23 cellular contexts compared by ENCODE assay signal in genomic region chrX:68989456-68989855, GRCh38.
DNase-seq lines count a peak whose midpoint lies in the region; ATAC-seq and TF ChIP-seq lines count a peak whose summit lies in the region.
"Had no signal": no experiment of that assay in that cellular context is flagged by ENCODE, and none has a peak within 500 bp of the region (broad histone marks: within the 10 kb centered on the region; RNA-seq: fewer than 3 reads in every experiment).

No MANE protein-coding gene starts in this region.

- H4K8ac ChIP-seq in mesenchymal stem cell (ENCODE audit: low read length): peak overlapping the region; percentile 47

- H3K27me3 ChIP-seq in body of pancreas: no peaks in the 10 kb centered on the region
- H3K27me3 ChIP-seq in mesenchymal stem cell (ENCODE audit: control insufficient read depth in 1 of 2, insufficient read depth in 1 of 2, low read length in 2 of 2): peaks cover 0 to 85% of the 10 kb centered on the region in 2 experiments
- no peaks in the 10 kb centered on the region for H3K27me3 ChIP-seq in rectal smooth muscle tissue (ENCODE audit: control insufficient read depth, insufficient read depth, low read length)
- H3K27me3 ChIP-seq in SJCRH30: no peaks in the 10 kb centered on the region

- H3K79me1 ChIP-seq in mesenchymal stem cell (replicated peaks; ENCODE audit: low read length, poor library complexity, severe bottlenecking): no peaks in the 10 kb centered on the region

- TF ChIP-seq CTCF in body of pancreas (IDR thresholded peaks at IDR 0.05): no peak
- TF ChIP-seq CTCF in WTC11 (IDR thresholded peaks at IDR 0.05): no peak

- H3K4me2 ChIP-seq in mesenchymal stem cell (ENCODE audit: low read length, poor library complexity, severe bottlenecking): no peak overlapping the region
- H3K4me2 ChIP-seq: GM23338 had no signal

- no peak overlapping the region for H2AK5ac ChIP-seq in mesenchymal stem cell (ENCODE audit: low read length, severe bottlenecking)

- WGBS in body of pancreas, 2 donors: 100% methylated on average over 1 of the region's 1 CpG; no CpG with 5 or more reads in 1 of the 2 donors
- WGBS in mesenchymal stem cell: 89% methylated on average over 1 of the region's 1 CpG

- H2BK12ac ChIP-seq in mesenchymal stem cell (ENCODE audit: low read length in 2 of 2): peak overlapping the region; percentile 47 to 72

- POLR2A ChIA-PET in HEK293T (lab: Yijun Ruan, JAX) (no interaction called here), WTC11 (lab: Charles Lee) (interaction anchor here (1.0 to 1.2 kb wide), 2 partner anchors 11 to 159 kb away, joined by 3 to 8 read pairs; no protein-coding TSS in a partner anchor)

- no peak overlapping the region for H3K23ac ChIP-seq in mesenchymal stem cell (ENCODE audit: low read length in 2 of 2)

- no peak overlapping the region for H3K4me3 ChIP-seq in body of pancreas
- no peak overlapping the region for H3K4me3 ChIP-seq in mesenchymal stem cell (ENCODE audit: insufficient read depth in 1 of 2, low read depth in 1 of 2, low read length in 2 of 2)
- H3K4me3 ChIP-seq in rectal smooth muscle tissue (ENCODE audit: low read length): no peak overlapping the region
- no peak overlapping the region for H3K4me3 ChIP-seq in SJCRH30
- H3K4me3 ChIP-seq: GM23338 had no signal

- H3K36me3 Mint-ChIP-seq in WTC11: no peaks in the 10 kb centered on the region
- H3K36me3 Mint-ChIP-seq: activated CD8-positive, alpha-beta memory T cell treated with anti-CD3 and anti-CD28 coated beads, Interleukin-2, amount 10 ng/mL, durations not matched to agents 7 days and 5 days; CD14-positive monocyte had no signal

- H3K4me3 Mint-ChIP-seq in WTC11: no peak overlapping the region
- H3K4me3 Mint-ChIP-seq: activated CD4-positive, alpha-beta T cell treated with anti-CD3 and anti-CD28 coated beads, Interleukin-2, amount 10 ng/mL, durations not matched to agents 7 days and 5 days; activated CD8-positive, alpha-beta memory T cell treated with anti-CD3 and anti-CD28 coated beads, Interleukin-2, amount 10 ng/mL, durations not matched to agents 7 days and 5 days; activated T-helper 1 cell treated with anti-CD3 and anti-CD28 coated beads, Interleukin-12 subunit alpha, Interleukin-12 subunit beta, Interleukin-2, Interleukin-4 antibody, amounts not matched to agents 30 ng/mL and 10 ng/mL and 1 ng/mL, durations not matched to agents 14 hours and 24 hours and 36 hours; CD14-positive monocyte; GM23338; T-helper 2 cell treated with Interferon-gamma antibody and Interleukin-4, amounts not matched to agents 5 μg/mL and 100 μg/mL, for 36 hours had no signal

- H4K91ac ChIP-seq in mesenchymal stem cell (ENCODE audit: low read length): peak overlapping the region; percentile 87

- H3K18ac ChIP-seq in mesenchymal stem cell (ENCODE audit: low read depth in 1 of 2, low read length in 2 of 2): peak overlapping the region; percentile 77 to 93

- no peak overlapping the region for H3K27ac Mint-ChIP-seq in WTC11
- H3K27ac Mint-ChIP-seq: activated CD4-positive, alpha-beta T cell treated with anti-CD3 and anti-CD28 coated beads, Interleukin-2, amount 10 ng/mL, durations not matched to agents 7 days and 5 days; activated CD8-positive, alpha-beta memory T cell treated with anti-CD3 and anti-CD28 coated beads, Interleukin-2, amount 10 ng/mL, durations not matched to agents 7 days and 5 days; activated T-helper 1 cell treated with anti-CD3 and anti-CD28 coated beads, Interleukin-12 subunit alpha, Interleukin-12 subunit beta, Interleukin-2, Interleukin-4 antibody, amounts not matched to agents 30 ng/mL and 10 ng/mL and 1 ng/mL, durations not matched to agents 14 hours and 24 hours and 36 hours; GM23338; T-helper 2 cell treated with Interferon-gamma antibody and Interleukin-4, amounts not matched to agents 5 μg/mL and 100 μg/mL, for 36 hours had no signal

- H3K4me1 ChIP-seq in body of pancreas (peaks cover 16% of the 10 kb centered on the region), mesenchymal stem cell (ENCODE audit: control insufficient read depth, insufficient read depth, low read depth, low read length) (peaks cover 10% of the 10 kb centered on the region), rectal smooth muscle tissue (ENCODE audit: control insufficient read depth, insufficient read depth, low read length) (no peaks in the 10 kb centered on the region), SJCRH30 (no peaks in the 10 kb centered on the region)

- no peaks in the 10 kb centered on the region for H3K9me3 ChIP-seq in body of pancreas
- no peaks in the 10 kb centered on the region for H3K9me3 ChIP-seq in mesenchymal stem cell (ENCODE audit: control insufficient read depth, low read length)
- no peaks in the 10 kb centered on the region for H3K9me3 ChIP-seq in SJCRH30 (replicated peaks)

- H2BK120ac ChIP-seq in mesenchymal stem cell (ENCODE audit: low read depth, low read length): peak overlapping the region; percentile 42

- H3K9ac ChIP-seq in mesenchymal stem cell (ENCODE audit: low read length) (no peak overlapping the region), rectal smooth muscle tissue (ENCODE audit: low read length) (no peak overlapping the region)

- H3K27me3 Mint-ChIP-seq in WTC11 (ENCODE audit: low read depth): peaks cover 4% of the 10 kb centered on the region
- H3K27me3 Mint-ChIP-seq: activated CD4-positive, alpha-beta T cell treated with anti-CD3 and anti-CD28 coated beads, Interleukin-2, amount 10 ng/mL, durations not matched to agents 7 days and 5 days; activated CD8-positive, alpha-beta memory T cell treated with anti-CD3 and anti-CD28 coated beads, Interleukin-2, amount 10 ng/mL, durations not matched to agents 7 days and 5 days had no signal

- H3K9me3 Mint-ChIP-seq in WTC11: no peaks in the 10 kb centered on the region
- H3K9me3 Mint-ChIP-seq: activated CD4-positive, alpha-beta T cell treated with anti-CD3 and anti-CD28 coated beads, Interleukin-2, amount 10 ng/mL, durations not matched to agents 7 days and 5 days; activated T-helper 1 cell treated with anti-CD3 and anti-CD28 coated beads, Interleukin-12 subunit alpha, Interleukin-12 subunit beta, Interleukin-2, Interleukin-4 antibody, amounts not matched to agents 30 ng/mL and 10 ng/mL and 1 ng/mL, durations not matched to agents 14 hours and 24 hours and 36 hours; GM23338; T-helper 2 cell treated with Interferon-gamma antibody and Interleukin-4, amounts not matched to agents 5 μg/mL and 100 μg/mL, for 36 hours had no signal

- no peak for TF ChIP-seq POLR2A in body of pancreas (IDR thresholded peaks at IDR 0.05)

- H2AFZ ChIP-seq in mesenchymal stem cell (ENCODE audit: low read depth, low read length): no peak overlapping the region
- H2AFZ ChIP-seq: GM23338 had no signal

- H3K14ac ChIP-seq in mesenchymal stem cell (ENCODE audit: low read length in 2 of 2): no peak overlapping the region

- peaks cover 12% of the 10 kb centered on the region for H3K4me1 Mint-ChIP-seq in WTC11
- H3K4me1 Mint-ChIP-seq: activated CD4-positive, alpha-beta T cell treated with anti-CD3 and anti-CD28 coated beads, Interleukin-2, amount 10 ng/mL, durations not matched to agents 7 days and 5 days; activated CD8-positive, alpha-beta memory T cell treated with anti-CD3 and anti-CD28 coated beads, Interleukin-2, amount 10 ng/mL, durations not matched to agents 7 days and 5 days had no signal

- H3K36me3 ChIP-seq in body of pancreas (replicated peaks in 1 of 2; ENCODE audit: insufficient read depth in 1 of 2, low read depth in 2 of 2) (no peaks in the 10 kb centered on the region), mesenchymal stem cell (ENCODE audit: control insufficient read depth in 1 of 2, insufficient read depth in 2 of 2, low read depth in 1 of 2, low read length in 2 of 2) (no peaks in the 10 kb centered on the region), rectal smooth muscle tissue (ENCODE audit: control insufficient read depth, insufficient read depth, low read length) (no peaks in the 10 kb centered on the region), SJCRH30 (no peaks in the 10 kb centered on the region)
- H3K36me3 ChIP-seq: WERI-Rb-1 had no signal

- CTCF ChIA-PET in HEK293T (lab: Yijun Ruan, JAX): interaction anchor here (0.6 kb wide), 1 partner anchor 31 kb away, joined by 3 read pairs; no protein-coding TSS in a partner anchor
- CTCF ChIA-PET in WTC11 (lab: Charles Lee): interaction anchor here (0.7 to 2.6 kb wide), 8 partner anchors 9 to 232 kb away, joined by 3 to 10 read pairs (median 3); no protein-coding TSS in a partner anchor

- DNase-seq in H4 (ENCODE audit: low spot score): peak; percentile 12
- no peak for DNase-seq in body of pancreas
- DNase-seq in mesenchymal stem cell: no peak
- no peak for DNase-seq in HEK293T (ENCODE audit: extremely low spot score)
- DNase-seq in WTC11 (ENCODE audit: low spot score): no peak
- DNase-seq in SJCRH30: no peak
- DNase-seq: ACHN; activated CD4-positive, alpha-beta T cell treated with anti-CD3 and anti-CD28 coated beads, Interleukin-2, amount 10 ng/mL, durations not matched to agents 7 days and 5 days; activated CD8-positive, alpha-beta memory T cell treated with anti-CD3 and anti-CD28 coated beads, Interleukin-2, amount 10 ng/mL, durations not matched to agents 7 days and 5 days; activated naive CD4-positive, alpha-beta T cell treated with anti-CD3 and anti-CD28 coated beads, Interleukin-2, amount 50 U/mL, for 16 hours; central memory CD4-positive, alpha-beta T cell; Karpas-422; NCI-H1694 treated with DMSO at 0.1 percent for 48 hours; small intestine; stimulated activated CD4-positive, alpha-beta T cell treated with anti-CD3 and anti-CD28 coated beads, Interleukin-1b, Interleukin-23, amount 100 ng/mL, for 48 hours; substantia nigra; WERI-Rb-1 had no signal

- H3K4ac ChIP-seq in mesenchymal stem cell (ENCODE audit: low read depth in 1 of 2, low read length in 2 of 2): peak overlapping the region in 1 of 2 experiments; percentile 61

- no peak overlapping the region for H2BK5ac ChIP-seq in mesenchymal stem cell (ENCODE audit: low read depth, low read length, poor library complexity, severe bottlenecking)

- peak overlapping the region in 1 of 4 donors; percentile 30 for H3K27ac ChIP-seq in body of pancreas
- H3K27ac ChIP-seq in mesenchymal stem cell (ENCODE audit: low read length, poor library complexity, severe bottlenecking): peak overlapping the region; percentile 49
- H3K27ac ChIP-seq in rectal smooth muscle tissue (ENCODE audit: low read depth, low read length): peak overlapping the region; percentile 27
- H3K27ac ChIP-seq in SJCRH30: no peak overlapping the region
- H3K27ac ChIP-seq: WERI-Rb-1 had no signal

- peak; percentile 15 for ATAC-seq in body of pancreas
- ATAC-seq in WTC11: no peak
- ATAC-seq in HG02623 (IDR thresholded peaks at IDR 0.05; ENCODE audit: unreplicated experiment): no peak
- ATAC-seq: activated CD8-positive, alpha-beta memory T cell treated with anti-CD3 and anti-CD28 coated beads, Interleukin-2, amount 10 ng/mL, durations not matched to agents 7 days and 5 days had no signal

- H2BK15ac ChIP-seq in mesenchymal stem cell (ENCODE audit: low read depth, poor library complexity, severe bottlenecking): no peak overlapping the region

- intact Hi-C loops in body of pancreas (cut with DNase I): no loop called here

TF ChIP-seq in HEK293T, 16 proteins besides CTCF, POLR2A, EP300 and RAD21:
- no peak for TF ChIP-seq BHLHE40 (IDR thresholded peaks at IDR 0.05; ENCODE audit: borderline replicate concordance)

TF ChIP-seq in WTC11, 78 proteins besides CTCF, POLR2A, EP300 and RAD21:
- TF ChIP-seq FOXK1 (CRISPR knock-in tag; IDR thresholded peaks at IDR 0.05): no peak
